ENCODE assay signal across 8 cellular contexts in the genomic region with DNA sequence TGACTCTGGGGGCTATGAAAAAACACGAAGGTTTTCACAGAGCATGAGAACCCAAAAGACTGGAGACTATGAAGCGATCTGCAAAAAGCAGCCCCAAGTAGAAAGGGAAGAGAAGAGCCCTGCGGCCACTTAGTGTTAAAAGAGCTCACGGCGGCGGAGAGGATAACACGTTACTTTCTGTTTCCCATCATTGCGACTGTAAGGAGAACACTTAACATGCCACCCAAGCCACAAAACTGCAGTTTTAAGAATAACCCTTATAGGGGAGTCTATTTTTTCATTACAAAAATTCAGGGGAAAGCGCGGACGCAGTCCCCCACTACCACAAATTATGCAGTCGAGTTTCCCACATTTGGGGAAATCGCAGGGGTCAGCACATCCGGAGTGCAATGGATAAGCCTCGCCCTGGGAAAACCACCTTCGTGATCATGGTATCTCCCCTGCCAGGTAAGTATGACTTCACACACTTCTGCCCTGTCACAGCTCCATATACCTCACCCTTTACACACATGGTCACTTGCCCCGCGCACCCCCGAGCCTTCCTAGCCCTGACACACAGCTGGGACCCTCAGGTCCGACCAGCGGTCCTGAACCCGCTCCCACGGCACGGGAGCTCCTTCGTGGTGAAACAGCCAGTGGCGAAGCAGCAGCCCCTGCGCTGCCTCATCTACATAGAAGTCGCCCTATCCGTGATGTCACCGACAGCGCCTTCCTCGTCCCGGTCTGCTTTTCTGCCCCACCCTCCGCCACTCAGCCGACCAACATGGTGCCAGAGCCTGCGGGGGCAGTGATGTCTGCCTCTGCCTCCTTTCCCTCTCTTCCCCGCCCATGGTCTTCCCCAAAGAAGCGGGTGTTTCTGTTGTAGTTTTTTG.
A peak's percentile ranks its signal among the peaks of the same experiment; 100 is the strongest.
DNase-seq lines count a peak whose midpoint lies in the region; ATAC-seq and TF ChIP-seq lines count a peak whose summit lies in the region.
"Not testable (repeated sequence)": the region's sequence is repeated elsewhere in the genome, so short reads cannot be mapped to it uniquely, and the experiment has no call there.

No MANE protein-coding gene starts in this region.

- peak overlapping the region; percentile 98 for H3K27ac Mint-ChIP-seq in activated naive CD8-positive, alpha-beta T cell treated with anti-CD3 and anti-CD28 coated beads, Interleukin-2, amount 50 U/mL, for 24 hours

- not testable (repeated sequence) for H4K20me1 ChIP-seq in SU-DHL-6 (ENCODE audit: low read depth, low read length)

- H3K27me3 Mint-ChIP-seq in activated naive CD8-positive, alpha-beta T cell treated with anti-CD3 and anti-CD28 coated beads, Interleukin-2, amount 50 U/mL, for 24 hours, result not testable (repeated sequence)

- H2AFZ ChIP-seq in SU-DHL-6 (ENCODE audit: low read depth, low read length, severe bottlenecking), result not testable (repeated sequence)

- peak overlapping the region; percentile 45 for H3K4me2 ChIP-seq in SU-DHL-6 (ENCODE audit: low read depth, low read length, poor library complexity, severe bottlenecking)

- intact Hi-C loops in heart right ventricle (cut with DNase I); psoas muscle (cut with DNase I); aorta (cut with DNase I): not testable (repeated sequence)

- not testable (repeated sequence) for H3F3A ChIP-seq in SU-DHL-6 (ENCODE audit: insufficient read depth)

- H3K4me1 ChIP-seq in heart right ventricle; psoas muscle; aorta (ENCODE audit: control insufficient read depth in 1 of 2, insufficient read depth in 2 of 2, low read length in 2 of 2): not testable (repeated sequence)

- H3K9me3 ChIP-seq in SU-DHL-6 (ENCODE audit: insufficient read depth, low read length); heart right ventricle; psoas muscle; aorta (ENCODE audit: control insufficient read depth, low read length): not testable (repeated sequence)

- peak overlapping the region; percentile 70 for H3K4me3 Mint-ChIP-seq in activated naive CD8-positive, alpha-beta T cell treated with anti-CD3 and anti-CD28 coated beads, Interleukin-2, amount 50 U/mL, for 24 hours

- peak overlapping the region; percentile 37 for H3K9ac ChIP-seq in SU-DHL-6 (ENCODE audit: low read length)

- not testable (repeated sequence) for H3K9me3 Mint-ChIP-seq in activated naive CD8-positive, alpha-beta T cell treated with anti-CD3 and anti-CD28 coated beads, Interleukin-2, amount 50 U/mL, for 24 hours

- 0% methylated on average over 16 to 20 of the region's 38 CpGs for WGBS in heart right ventricle, 2 donors
- 1 to 2% (median 1%) methylated on average over 13 to 19 of the region's 38 CpGs for WGBS in psoas muscle, 3 donors
- WGBS in aorta, 2 donors, result 0% methylated on average over 15 to 20 of the region's 38 CpGs

- DNase-seq in NCI-H1105 treated with DMSO at 0.1 percent for 48 hours (lab: John Stamatoyannopoulos, UW) (peak; percentile 80), heart right ventricle (peak in 1 of 2 donors; percentile 61), psoas muscle (peak in 1 of 2 donors; percentile 52), aorta (peak in 1 of 2 donors; percentile 61)
- peak; percentile 71 for DNase-seq in activated naive CD8-positive, alpha-beta T cell treated with anti-CD3 and anti-CD28 coated beads, Interleukin-2, amount 50 U/mL, for 24 hours

- not testable (repeated sequence) for H3K36me3 Mint-ChIP-seq in activated naive CD8-positive, alpha-beta T cell treated with anti-CD3 and anti-CD28 coated beads, Interleukin-2, amount 50 U/mL, for 24 hours (ENCODE audit: low read depth)

- H3K4me3 ChIP-seq in SU-DHL-6 (ENCODE audit: insufficient read depth, low read length, poor library complexity, severe bottlenecking), result not testable (repeated sequence)
- H3K4me3 ChIP-seq in heart right ventricle (peak overlapping the region in 9 of 10 donors; percentile 30 to 62 (median 52)), psoas muscle (peak overlapping the region; percentile 61), aorta (ENCODE audit: low read length in 2 of 2) (peak overlapping the region; percentile 36 to 56)

- H3K4me1 Mint-ChIP-seq in activated naive CD8-positive, alpha-beta T cell treated with anti-CD3 and anti-CD28 coated beads, Interleukin-2, amount 50 U/mL, for 24 hours, result not testable (repeated sequence)

- H3K9me2 ChIP-seq in SU-DHL-6 (replicated peaks; ENCODE audit: insufficient read depth, low read length), result not testable (repeated sequence)

- not testable (repeated sequence) for TF ChIP-seq CTCF in SU-DHL-6 (IDR thresholded peaks at IDR 0.05; ENCODE audit: insufficient read depth, low read length, poor library complexity, severe bottlenecking); heart right ventricle (IDR thresholded peaks at IDR 0.05); psoas muscle (IDR thresholded peaks at IDR 0.05)

- H3K36me3 ChIP-seq in SU-DHL-6 (ENCODE audit: low read length); heart right ventricle; psoas muscle (ENCODE audit: insufficient read depth in 1 of 2, low read depth in 1 of 2); aorta (ENCODE audit: control insufficient read depth in 1 of 2, insufficient read depth in 2 of 2, low read length in 1 of 2): not testable (repeated sequence)

- not testable (repeated sequence) for H3K27me3 ChIP-seq in SU-DHL-6 (ENCODE audit: low read length); heart right ventricle; psoas muscle (ENCODE audit: insufficient read depth in 3 of 3, low read length in 2 of 3); aorta (ENCODE audit: control insufficient read depth in 1 of 2, insufficient read depth in 2 of 2, low read length in 1 of 2)

- peak overlapping the region; percentile 70 for H3K27ac ChIP-seq in SU-DHL-6 (ENCODE audit: low read depth, low read length)
- peak overlapping the region in 7 of 10 donors; percentile 33 to 81 (median 69) for H3K27ac ChIP-seq in heart right ventricle
- H3K27ac ChIP-seq in psoas muscle, result not testable (repeated sequence)
- H3K27ac ChIP-seq in aorta (ENCODE audit: low read depth in 1 of 2, low read length in 2 of 2), result peak overlapping the region in 1 of 2 donors; percentile 44

- H3K79me2 ChIP-seq in SU-DHL-6 (ENCODE audit: insufficient read depth, low read length), result not testable (repeated sequence)

- ATAC-seq in GM18499 (IDR thresholded peaks at IDR 0.05; ENCODE audit: insufficient read depth, unreplicated experiment) (peak; percentile 86), HG02798 (IDR thresholded peaks at IDR 0.05; ENCODE audit: poor library complexity, unreplicated experiment) (peak; percentile 69), heart right ventricle (peak; percentile 88 to 96 (median 94)), psoas muscle (peak; percentile 68 to 90 (median 86)), aorta (ENCODE audit: low FRiP score) (peak; percentile 88)
- ATAC-seq in activated naive CD8-positive, alpha-beta T cell treated with anti-CD3 and anti-CD28 coated beads, Interleukin-2, amount 50 U/mL, for 24 hours, result peak; percentile 93
